Comparison of ENCODE assay signal across 2 cellular contexts in genomic region chr7:100639995-100640394, GRCh38.
TF ChIP-seq lines count a peak whose summit lies in the region.

No MANE protein-coding gene starts in this region.

TF ChIP-seq in liver, 16 proteins besides CTCF, POLR2A, EP300 and RAD21 (continued from another document):
- TF ChIP-seq FOXA2 (IDR thresholded peaks at IDR 0.05) = no peak
- TF ChIP-seq NR2F2 (IDR thresholded peaks at IDR 0.05) = no peak
- TF ChIP-seq MAX (IDR thresholded peaks at IDR 0.05) = no peak
- TF ChIP-seq RXRA (IDR thresholded peaks at IDR 0.05) = no peak
- no peak for TF ChIP-seq HNF4G (IDR thresholded peaks at IDR 0.05)
- no peak for TF ChIP-seq EGR1 (IDR thresholded peaks at IDR 0.05; ENCODE audit: low read depth in 2 of 2)
- TF ChIP-seq REST (IDR thresholded peaks at IDR 0.05) = no peak
- no peak for TF ChIP-seq JUND (IDR thresholded peaks at IDR 0.05)

TF ChIP-seq in SK-N-SH treated with all-trans-retinoic acid at 6 μM for 48 hours, 23 proteins besides CTCF, POLR2A, EP300 and RAD21:
- TF ChIP-seq SNAI2 (CRISPR knock-in tag; IDR thresholded peaks at IDR 0.05) (no peak), GLIS3 (CRISPR knock-in tag; IDR thresholded peaks at IDR 0.05) (no peak), TOX (CRISPR knock-in tag; IDR thresholded peaks at IDR 0.05; ENCODE audit: borderline replicate concordance) (no peak), OSR1 (CRISPR knock-in tag; IDR thresholded peaks at IDR 0.05) (no peak), RARB (CRISPR knock-in tag; IDR thresholded peaks at IDR 0.05) (no peak), ZFP3 (CRISPR knock-in tag; IDR thresholded peaks at IDR 0.05) (no peak), ZNF70 (CRISPR knock-in tag; IDR thresholded peaks at IDR 0.05) (no peak), PPARA (CRISPR knock-in tag; IDR thresholded peaks at IDR 0.05; ENCODE audit: borderline replicate concordance) (no peak), ZNF565 (CRISPR knock-in tag; conservative IDR thresholded peaks at IDR 0.05; ENCODE audit: low read depth) (no peak), BACH2 (CRISPR knock-in tag; IDR thresholded peaks at IDR 0.05; ENCODE audit: borderline replicate concordance) (no peak), CSDC2 (CRISPR knock-in tag; IDR thresholded peaks at IDR 0.05) (no peak), ESRRG (CRISPR knock-in tag; IDR thresholded peaks at IDR 0.05) (no peak), ISL1 (CRISPR knock-in tag; IDR thresholded peaks at IDR 0.05) (no peak), CSRNP3 (CRISPR knock-in tag; IDR thresholded peaks at IDR 0.05) (no peak), ZFP30 (CRISPR knock-in tag; IDR thresholded peaks at IDR 0.05) (no peak)
- TF ChIP-seq, protein P1, sequence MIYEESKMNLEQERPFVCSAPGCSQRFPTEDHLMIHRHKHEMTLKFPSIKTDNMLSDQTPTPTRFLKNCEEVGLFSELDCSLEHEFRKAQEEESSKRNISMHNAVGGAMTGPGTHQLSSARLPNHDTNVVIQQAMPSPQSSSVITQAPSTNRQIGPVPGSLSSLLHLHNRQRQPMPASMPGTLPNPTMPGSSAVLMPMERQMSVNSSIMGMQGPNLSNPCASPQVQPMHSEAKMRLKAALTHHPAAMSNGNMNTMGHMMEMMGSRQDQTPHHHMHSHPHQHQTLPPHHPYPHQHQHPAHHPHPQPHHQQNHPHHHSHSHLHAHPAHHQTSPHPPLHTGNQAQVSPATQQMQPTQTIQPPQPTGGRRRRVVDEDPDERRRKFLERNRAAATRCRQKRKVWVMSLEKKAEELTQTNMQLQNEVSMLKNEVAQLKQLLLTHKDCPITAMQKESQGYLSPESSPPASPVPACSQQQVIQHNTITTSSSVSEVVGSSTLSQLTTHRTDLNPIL (CRISPR knock-in tag; IDR thresholded peaks at IDR 0.05; ENCODE audit: low read depth) = no peak
- TF ChIP-seq, protein P2, sequence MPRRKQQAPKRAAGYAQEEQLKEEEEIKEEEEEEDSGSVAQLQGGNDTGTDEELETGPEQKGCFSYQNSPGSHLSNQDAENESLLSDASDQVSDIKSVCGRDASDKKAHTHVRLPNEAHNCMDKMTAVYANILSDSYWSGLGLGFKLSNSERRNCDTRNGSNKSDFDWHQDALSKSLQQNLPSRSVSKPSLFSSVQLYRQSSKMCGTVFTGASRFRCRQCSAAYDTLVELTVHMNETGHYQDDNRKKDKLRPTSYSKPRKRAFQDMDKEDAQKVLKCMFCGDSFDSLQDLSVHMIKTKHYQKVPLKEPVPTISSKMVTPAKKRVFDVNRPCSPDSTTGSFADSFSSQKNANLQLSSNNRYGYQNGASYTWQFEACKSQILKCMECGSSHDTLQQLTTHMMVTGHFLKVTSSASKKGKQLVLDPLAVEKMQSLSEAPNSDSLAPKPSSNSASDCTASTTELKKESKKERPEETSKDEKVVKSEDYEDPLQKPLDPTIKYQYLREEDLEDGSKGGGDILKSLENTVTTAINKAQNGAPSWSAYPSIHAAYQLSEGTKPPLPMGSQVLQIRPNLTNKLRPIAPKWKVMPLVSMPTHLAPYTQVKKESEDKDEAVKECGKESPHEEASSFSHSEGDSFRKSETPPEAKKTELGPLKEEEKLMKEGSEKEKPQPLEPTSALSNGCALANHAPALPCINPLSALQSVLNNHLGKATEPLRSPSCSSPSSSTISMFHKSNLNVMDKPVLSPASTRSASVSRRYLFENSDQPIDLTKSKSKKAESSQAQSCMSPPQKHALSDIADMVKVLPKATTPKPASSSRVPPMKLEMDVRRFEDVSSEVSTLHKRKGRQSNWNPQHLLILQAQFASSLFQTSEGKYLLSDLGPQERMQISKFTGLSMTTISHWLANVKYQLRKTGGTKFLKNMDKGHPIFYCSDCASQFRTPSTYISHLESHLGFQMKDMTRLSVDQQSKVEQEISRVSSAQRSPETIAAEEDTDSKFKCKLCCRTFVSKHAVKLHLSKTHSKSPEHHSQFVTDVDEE (CRISPR knock-in tag; IDR thresholded peaks at IDR 0.05) = no peak
- TF ChIP-seq, protein P3, sequence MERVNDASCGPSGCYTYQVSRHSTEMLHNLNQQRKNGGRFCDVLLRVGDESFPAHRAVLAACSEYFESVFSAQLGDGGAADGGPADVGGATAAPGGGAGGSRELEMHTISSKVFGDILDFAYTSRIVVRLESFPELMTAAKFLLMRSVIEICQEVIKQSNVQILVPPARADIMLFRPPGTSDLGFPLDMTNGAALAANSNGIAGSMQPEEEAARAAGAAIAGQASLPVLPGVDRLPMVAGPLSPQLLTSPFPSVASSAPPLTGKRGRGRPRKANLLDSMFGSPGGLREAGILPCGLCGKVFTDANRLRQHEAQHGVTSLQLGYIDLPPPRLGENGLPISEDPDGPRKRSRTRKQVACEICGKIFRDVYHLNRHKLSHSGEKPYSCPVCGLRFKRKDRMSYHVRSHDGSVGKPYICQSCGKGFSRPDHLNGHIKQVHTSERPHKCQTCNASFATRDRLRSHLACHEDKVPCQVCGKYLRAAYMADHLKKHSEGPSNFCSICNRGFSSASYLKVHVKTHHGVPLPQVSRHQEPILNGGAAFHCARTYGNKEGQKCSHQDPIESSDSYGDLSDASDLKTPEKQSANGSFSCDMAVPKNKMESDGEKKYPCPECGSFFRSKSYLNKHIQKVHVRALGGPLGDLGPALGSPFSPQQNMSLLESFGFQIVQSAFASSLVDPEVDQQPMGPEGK (CRISPR knock-in tag; IDR thresholded peaks at IDR 0.05; ENCODE audit: borderline replicate concordance) = no peak
TF ChIP-seq in SK-N-SH treated with all-trans-retinoic acid at 6 μM for 48 hours: peak in this region for 0.
